In genomic region chr3:45130476-45130875, GRCh38 we compare ENCODE assay signal across 13 cellular contexts. TPM values are rescaled to one million over a fixed set of nuclear protein-coding genes. Genes with fewer than 3 reads are reported as not detected.
DNase-seq lines count a peak whose midpoint lies in the region; ATAC-seq and TF ChIP-seq lines count a peak whose summit lies in the region.
"Had no signal": no experiment of that assay in that cellular context is flagged by ENCODE, and none has a peak within 500 bp of the region (broad histone marks: within the 10 kb centered on the region; RNA-seq: fewer than 3 reads in every experiment).

No MANE protein-coding gene starts in this region.

- H2BK5ac ChIP-seq in IMR-90 (ENCODE audit: low read depth, low read length, poor library complexity, severe bottlenecking), result peak overlapping the region; percentile 37

- H4K20me1 ChIP-seq in IMR-90 (ENCODE audit: insufficient read depth, low read length) (no peaks in the 10 kb centered on the region), PC-9 (ENCODE audit: insufficient read depth) (no peaks in the 10 kb centered on the region), smooth muscle cell (ENCODE audit: low read depth) (no peaks in the 10 kb centered on the region)
- H4K20me1 ChIP-seq: BLaER1 treated with 17β-estradiol and CSF1 and Interleukin-3, amounts not matched to agents 10 nM and 100 nM had no signal

- peak overlapping the region; percentile 96 for H2BK15ac ChIP-seq in IMR-90 (ENCODE audit: low read depth, low read length)

- H3K9me3 ChIP-seq in IMR-90 (ENCODE audit: control insufficient read depth, insufficient read depth, low read length) (no peaks in the 10 kb centered on the region), PC-9 (ENCODE audit: insufficient read depth, low read depth) (no peaks in the 10 kb centered on the region), esophagus (ENCODE audit: control insufficient read depth in 2 of 2, insufficient read depth in 1 of 2, low read depth in 1 of 2, low read length in 1 of 2) (peaks cover 0 to 2% of the 10 kb centered on the region in 2 donors), smooth muscle cell (replicated peaks; ENCODE audit: low read depth) (no peaks in the 10 kb centered on the region)

- no peak overlapping the region for H2AFZ ChIP-seq in IMR-90 (replicated peaks; ENCODE audit: low read length, poor library complexity)
- no peak overlapping the region for H2AFZ ChIP-seq in PC-9
- H2AFZ ChIP-seq in smooth muscle cell (ENCODE audit: low read depth), result no peak overlapping the region

- no peak overlapping the region for H3K4me3 ChIP-seq in IMR-90 (ENCODE audit: insufficient read depth, low read depth, low read length)
- H3K4me3 ChIP-seq in PC-9, result no peak overlapping the region
- no peak overlapping the region for H3K4me3 ChIP-seq in esophagus (ENCODE audit: low read depth in 1 of 2, low read length in 2 of 2)
- H3K4me3 ChIP-seq in smooth muscle cell, result no peak overlapping the region
- H3K4me3 ChIP-seq: BLaER1 treated with 17β-estradiol and CSF1 and Interleukin-3, amounts not matched to agents 10 nM and 100 nM had no signal

- POLR2A ChIA-PET in IMR-90 (lab: Charles Lee; ENCODE audit: unreplicated experiment), result interaction anchor here (0.6 kb wide), 1 partner anchor 93 kb away, joined by 3 read pairs; no protein-coding TSS in a partner anchor
- POLR2A ChIA-PET in PC-9 (lab: Charles Lee; ENCODE audit: unreplicated experiment), result no interaction called here

- H3K9me2 ChIP-seq in PC-9 (ENCODE audit: insufficient read depth), result no peaks in the 10 kb centered on the region

- TF ChIP-seq CTCF in IMR-90 (conservative IDR thresholded peaks at IDR 0.05; ENCODE audit: low read depth, low read length) (no peak), PC-9 (conservative IDR thresholded peaks at IDR 0.05) (no peak), smooth muscle cell (IDR thresholded peaks at IDR 0.05; ENCODE audit: borderline replicate concordance, insufficient read depth, poor library complexity, severe bottlenecking) (no peak)

- H3K14ac ChIP-seq in IMR-90 (replicated peaks; ENCODE audit: low read depth, low read length), result peak overlapping the region; percentile 66

- peaks cover 15% of the 10 kb centered on the region for H3K9me1 ChIP-seq in IMR-90 (ENCODE audit: insufficient read depth, low read length)

- H4K91ac ChIP-seq in IMR-90 (ENCODE audit: insufficient read depth, low read depth, low read length), result peak overlapping the region; percentile 85

- peaks cover 22% of the 10 kb centered on the region for H3K4me1 ChIP-seq in IMR-90 (ENCODE audit: control insufficient read depth, insufficient read depth, low read length)
- peaks cover 88% of the 10 kb centered on the region for H3K4me1 ChIP-seq in PC-9 (replicated peaks; ENCODE audit: insufficient read depth)
- peaks cover 6 to 10% of the 10 kb centered on the region in 2 donors for H3K4me1 ChIP-seq in esophagus (ENCODE audit: control insufficient read depth in 2 of 2, insufficient read depth in 2 of 2, low read length in 1 of 2)
- H3K4me1 ChIP-seq in smooth muscle cell (ENCODE audit: low read depth), result no peaks in the 10 kb centered on the region

- no peak overlapping the region for H3K56ac ChIP-seq in IMR-90 (ENCODE audit: extremely low read depth, insufficient read depth, low read length)

- H3K23ac ChIP-seq in IMR-90 (ENCODE audit: low read depth, low read length), result peak overlapping the region; percentile 55; the same call in 1 of the 2 replicates

- H3K79me1 ChIP-seq in IMR-90 (ENCODE audit: low read depth in 1 of 2, low read length in 2 of 2), result peaks cover 18 to 45% of the 10 kb centered on the region in 2 experiments

- intact Hi-C loops in IMR-90 (cut with micrococcal nuclease) (loop anchor here (5.0 kb wide), 1 partner anchor 82 kb away; no protein-coding TSS in a partner anchor), PC-9 (cut with micrococcal nuclease; ENCODE audit: unreplicated experiment) (no loop called here)

- H4K8ac ChIP-seq in IMR-90 (ENCODE audit: low read depth in 2 of 2, low read length in 2 of 2), result peak overlapping the region; percentile 77 to 87

- no peak overlapping the region for H2AK9ac ChIP-seq in IMR-90 (replicated peaks; ENCODE audit: low read depth, low read length, poor library complexity)

- TF ChIP-seq RAD21 in IMR-90 (IDR thresholded peaks at IDR 0.05; ENCODE audit: low read length), result no peak

- H3K79me2 ChIP-seq in PC-9 (ENCODE audit: low read depth) (peaks cover 94% of the 10 kb centered on the region), smooth muscle cell (ENCODE audit: low read depth) (no peaks in the 10 kb centered on the region)

- peaks cover 71% of the 10 kb centered on the region for H3F3A ChIP-seq in PC-9 (ENCODE audit: insufficient read depth, low read depth)
- peaks cover 15% of the 10 kb centered on the region for H3F3A ChIP-seq in smooth muscle cell (ENCODE audit: low read depth)

- H3K9ac ChIP-seq in IMR-90 (ENCODE audit: low read depth, low read length) (no peak overlapping the region), smooth muscle cell (ENCODE audit: low read depth) (no peak overlapping the region)
- H3K9ac ChIP-seq: BLaER1 treated with 17β-estradiol and CSF1 and Interleukin-3, amounts not matched to agents 10 nM and 100 nM had no signal

- H2BK20ac ChIP-seq in IMR-90 (ENCODE audit: low read depth, low read length), result peak overlapping the region; percentile 93

- no peak for TF ChIP-seq POLR2A in IMR-90 (IDR thresholded peaks at IDR 0.05; ENCODE audit: low read depth, low read length)

- ATAC-seq in IMR-90 (ENCODE audit: low read depth) (no peak), GM21619 (IDR thresholded peaks at IDR 0.05; ENCODE audit: unreplicated experiment) (no peak), HG02678 (IDR thresholded peaks at IDR 0.05; ENCODE audit: unreplicated experiment) (no peak)

- BruUV-seq in IMR-90 (replicated peaks; lab: Mats Ljungman, UMichigan) (no TSS peak), PC-9 (replicated peaks; lab: Mats Ljungman, UMichigan) (no TSS peak)

- peak overlapping the region; percentile 97 for H2AK5ac ChIP-seq in IMR-90 (ENCODE audit: low read depth, low read length)

- no peak for DNase-seq in IMR-90
- peak in 1 of 2 experiments; percentile 66 for DNase-seq in PC-9
- no peak for DNase-seq in smooth muscle cell (lab: John Stamatoyannopoulos, UW; ENCODE audit: unreplicated experiment)
- DNase-seq in NCI-H446 (lab: John Stamatoyannopoulos, UW), result no peak
- DNase-seq in NCI-H2107 treated with DMSO at 0.1 percent for 48 hours (lab: John Stamatoyannopoulos, UW; ENCODE audit: unreplicated experiment), result no peak
- DNase-seq: ACHN; CD4-positive, CD25-positive, alpha-beta regulatory T cell; DMS53; GF-D8 had no signal

- peak overlapping the region; percentile 73 for H3K18ac ChIP-seq in IMR-90 (ENCODE audit: low read depth, low read length)

- H3K4me2 ChIP-seq in IMR-90 (ENCODE audit: low read depth, low read length), result no peak overlapping the region
- H3K4me2 ChIP-seq in PC-9, result no peak overlapping the region
- no peak overlapping the region for H3K4me2 ChIP-seq in smooth muscle cell
- H3K4me2 ChIP-seq: BLaER1 treated with 17β-estradiol and CSF1 and Interleukin-3, amounts not matched to agents 10 nM and 100 nM had no signal

- peak overlapping the region; percentile 66 for H3K27ac ChIP-seq in IMR-90 (ENCODE audit: insufficient read depth, low read length)
- peak overlapping the region; percentile 26; the same call in 1 of the 2 replicates for H3K27ac ChIP-seq in PC-9
- H3K27ac ChIP-seq in esophagus (ENCODE audit: low read depth in 2 of 2, low read length in 1 of 2), result peak overlapping the region; percentile 24 to 40
- H3K27ac ChIP-seq in smooth muscle cell (ENCODE audit: low read depth), result peak overlapping the region; percentile 59
- H3K27ac ChIP-seq: BLaER1 treated with 17β-estradiol and CSF1 and Interleukin-3, amounts not matched to agents 10 nM and 100 nM had no signal

- peak overlapping the region; percentile 76 for H4K5ac ChIP-seq in IMR-90 (ENCODE audit: low read depth, low read length)

- H3K36me3 ChIP-seq in IMR-90 (ENCODE audit: control insufficient read depth, insufficient read depth, low read length), result no peaks in the 10 kb centered on the region
- peaks cover 37% of the 10 kb centered on the region for H3K36me3 ChIP-seq in PC-9 (ENCODE audit: low read depth)
- peaks cover 2 to 5% of the 10 kb centered on the region in 2 donors for H3K36me3 ChIP-seq in esophagus (ENCODE audit: control insufficient read depth in 2 of 2, insufficient read depth in 2 of 2, low read length in 1 of 2)
- H3K36me3 ChIP-seq in smooth muscle cell (ENCODE audit: low read depth), result no peaks in the 10 kb centered on the region
- H3K36me3 ChIP-seq: BLaER1 treated with 17β-estradiol and CSF1 and Interleukin-3, amounts not matched to agents 10 nM and 100 nM had no signal

- dilution Hi-C loops in IMR-90 (cut with HindIII; ENCODE audit: low sequenced_read_pairs, unreplicated experiment), result no loop called here

- WGBS in IMR-90 (ENCODE audit: extremely low coverage in 2 of 2, insufficient read length in 1 of 2), 2 experiments, result 80% methylated on average over 3 of the region's 3 CpGs; no CpG with 5 or more reads in 1 of the 2 experiments
- 58 to 71% methylated on average over 3 of the region's 3 CpGs for WGBS in esophagus, 2 donors
- 86% methylated on average over 3 of the region's 3 CpGs for WGBS in smooth muscle cell (ENCODE audit: low lambda C conversion rate)

- peak overlapping the region; percentile 89 for H3K4ac ChIP-seq in IMR-90 (ENCODE audit: low read depth, low read length)

- CTCF ChIA-PET in IMR-90 (lab: Yijun Ruan, JAX), result interaction anchor here (0.6 to 1.6 kb wide), 2 partner anchors 89 to 946 kb away, joined by 3 read pairs; no protein-coding TSS in a partner anchor
- CTCF ChIA-PET in PC-9 (lab: Charles Lee), result interaction anchor here (0.6 kb wide), 1 partner anchor 89 kb away, joined by 5 read pairs; no protein-coding TSS in a partner anchor

- in situ Hi-C loops in IMR-90 (cut with MboI; ENCODE audit: low sequenced_read_pairs), result no loop called here

- H3K27me3 ChIP-seq in IMR-90 (ENCODE audit: control insufficient read depth, insufficient read depth, low read length), result no peaks in the 10 kb centered on the region
- no peaks in the 10 kb centered on the region for H3K27me3 ChIP-seq in PC-9 (ENCODE audit: insufficient read depth, low read depth)
- no peaks in the 10 kb centered on the region for H3K27me3 ChIP-seq in esophagus (ENCODE audit: control insufficient read depth in 1 of 2, insufficient read depth in 2 of 2, low read length in 2 of 2)
- no peaks in the 10 kb centered on the region for H3K27me3 ChIP-seq in smooth muscle cell (ENCODE audit: low read depth)
- H3K27me3 ChIP-seq: BLaER1 treated with 17β-estradiol and CSF1 and Interleukin-3, amounts not matched to agents 10 nM and 100 nM had no signal

- peak overlapping the region; percentile 89; the same call in 1 of the 2 replicates for H2BK120ac ChIP-seq in IMR-90 (ENCODE audit: low read depth, low read length)

RNA-seq across cellular contexts. Expression of gene CDCP1, which starts 15.7 kb away (rescaled TPM):
- total RNA-seq in IMR-90 (2012; rRNA removed), result 2.5 TPM in 2 replicates
- 3.1 and 3.8 TPM in 2 replicates for polyA plus RNA-seq in IMR-90 (2012; rRNA removed)
- 1.6 and 3.5 TPM in 2 replicates for polyA plus RNA-seq in IMR-90 (2012; cell fraction: cytosol; rRNA removed)
- 1.5 and 3.9 TPM in 2 replicates for polyA plus RNA-seq in IMR-90 (2012; cell fraction: nucleus; rRNA removed; ENCODE audit: low replicate concordance)
- total RNA-seq in PC-9 (2021), result 75.7 and 85.0 TPM in 2 replicates
- 10 to 100 TPM; 21.0 to 24.3 TPM for polyA plus RNA-seq in esophagus
- total RNA-seq in smooth muscle cell, result 3.7 and 7.9 TPM in 2 replicates
- 2.5 and 8.3 TPM in 2 replicates for polyA plus RNA-seq in smooth muscle cell
